2 cellular contexts compared by ENCODE assay signal in the genomic region with DNA sequence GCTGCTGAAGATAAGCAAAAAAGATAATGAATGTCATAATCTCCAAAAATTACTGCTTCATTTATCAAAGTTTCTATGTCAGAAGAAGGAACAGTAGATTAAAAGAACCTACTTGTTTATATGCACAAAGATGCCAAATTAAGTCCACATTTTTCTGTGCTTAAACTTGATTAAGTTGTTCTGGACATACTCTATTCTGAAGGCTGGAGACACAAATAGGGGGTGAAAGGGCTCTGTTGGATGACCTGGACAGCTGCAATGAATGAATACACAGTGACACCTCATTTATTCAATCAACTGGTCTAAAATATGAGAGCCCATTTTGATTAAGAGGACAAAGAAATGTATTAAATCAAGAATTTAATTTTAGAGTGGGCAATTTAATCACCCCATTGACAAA.
TF ChIP-seq lines count a peak whose summit lies in the region.

No MANE protein-coding gene starts in this region.

TF ChIP-seq in SK-N-SH, 30 proteins besides CTCF, POLR2A, EP300 and RAD21 (continued from another document):
- no peak for TF ChIP-seq POLR2AphosphoS5 (IDR thresholded peaks at IDR 0.05; ENCODE audit: low read depth, low read length)
- peak; percentile 43 for TF ChIP-seq TCF12 (IDR thresholded peaks at IDR 0.05)
- no peak for TF ChIP-seq MEF2A (IDR thresholded peaks at IDR 0.05; ENCODE audit: borderline replicate concordance, low read depth)
- TF ChIP-seq, protein P1, sequence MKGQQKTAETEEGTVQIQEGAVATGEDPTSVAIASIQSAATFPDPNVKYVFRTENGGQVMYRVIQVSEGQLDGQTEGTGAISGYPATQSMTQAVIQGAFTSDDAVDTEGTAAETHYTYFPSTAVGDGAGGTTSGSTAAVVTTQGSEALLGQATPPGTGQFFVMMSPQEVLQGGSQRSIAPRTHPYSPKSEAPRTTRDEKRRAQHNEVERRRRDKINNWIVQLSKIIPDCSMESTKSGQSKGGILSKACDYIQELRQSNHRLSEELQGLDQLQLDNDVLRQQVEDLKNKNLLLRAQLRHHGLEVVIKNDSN (IDR thresholded peaks at IDR 0.05; ENCODE audit: borderline replicate concordance, low read depth): no peak
- no peak for TF ChIP-seq GATA2 (CRISPR knock-in tag; IDR thresholded peaks at IDR 0.05)
- no peak for TF ChIP-seq TEAD4 (IDR thresholded peaks at IDR 0.05; ENCODE audit: borderline replicate concordance, insufficient read depth)
- TF ChIP-seq, protein P2, sequence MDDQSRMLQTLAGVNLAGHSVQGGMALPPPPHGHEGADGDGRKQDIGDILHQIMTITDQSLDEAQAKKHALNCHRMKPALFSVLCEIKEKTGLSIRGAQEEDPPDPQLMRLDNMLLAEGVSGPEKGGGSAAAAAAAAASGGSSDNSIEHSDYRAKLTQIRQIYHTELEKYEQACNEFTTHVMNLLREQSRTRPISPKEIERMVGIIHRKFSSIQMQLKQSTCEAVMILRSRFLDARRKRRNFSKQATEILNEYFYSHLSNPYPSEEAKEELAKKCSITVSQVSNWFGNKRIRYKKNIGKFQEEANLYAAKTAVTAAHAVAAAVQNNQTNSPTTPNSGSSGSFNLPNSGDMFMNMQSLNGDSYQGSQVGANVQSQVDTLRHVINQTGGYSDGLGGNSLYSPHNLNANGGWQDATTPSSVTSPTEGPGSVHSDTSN (IDR thresholded peaks at IDR 0.05): 0 out of 2 replicates have a peak, but pooled peaks have one; percentile 11

TF ChIP-seq in SK-N-SH treated with all-trans-retinoic acid at 6 μM for 48 hours, 23 proteins besides CTCF, POLR2A, EP300 and RAD21 (continued from another document):
- TF ChIP-seq, protein P3, sequence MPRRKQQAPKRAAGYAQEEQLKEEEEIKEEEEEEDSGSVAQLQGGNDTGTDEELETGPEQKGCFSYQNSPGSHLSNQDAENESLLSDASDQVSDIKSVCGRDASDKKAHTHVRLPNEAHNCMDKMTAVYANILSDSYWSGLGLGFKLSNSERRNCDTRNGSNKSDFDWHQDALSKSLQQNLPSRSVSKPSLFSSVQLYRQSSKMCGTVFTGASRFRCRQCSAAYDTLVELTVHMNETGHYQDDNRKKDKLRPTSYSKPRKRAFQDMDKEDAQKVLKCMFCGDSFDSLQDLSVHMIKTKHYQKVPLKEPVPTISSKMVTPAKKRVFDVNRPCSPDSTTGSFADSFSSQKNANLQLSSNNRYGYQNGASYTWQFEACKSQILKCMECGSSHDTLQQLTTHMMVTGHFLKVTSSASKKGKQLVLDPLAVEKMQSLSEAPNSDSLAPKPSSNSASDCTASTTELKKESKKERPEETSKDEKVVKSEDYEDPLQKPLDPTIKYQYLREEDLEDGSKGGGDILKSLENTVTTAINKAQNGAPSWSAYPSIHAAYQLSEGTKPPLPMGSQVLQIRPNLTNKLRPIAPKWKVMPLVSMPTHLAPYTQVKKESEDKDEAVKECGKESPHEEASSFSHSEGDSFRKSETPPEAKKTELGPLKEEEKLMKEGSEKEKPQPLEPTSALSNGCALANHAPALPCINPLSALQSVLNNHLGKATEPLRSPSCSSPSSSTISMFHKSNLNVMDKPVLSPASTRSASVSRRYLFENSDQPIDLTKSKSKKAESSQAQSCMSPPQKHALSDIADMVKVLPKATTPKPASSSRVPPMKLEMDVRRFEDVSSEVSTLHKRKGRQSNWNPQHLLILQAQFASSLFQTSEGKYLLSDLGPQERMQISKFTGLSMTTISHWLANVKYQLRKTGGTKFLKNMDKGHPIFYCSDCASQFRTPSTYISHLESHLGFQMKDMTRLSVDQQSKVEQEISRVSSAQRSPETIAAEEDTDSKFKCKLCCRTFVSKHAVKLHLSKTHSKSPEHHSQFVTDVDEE (CRISPR knock-in tag; IDR thresholded peaks at IDR 0.05): peak; percentile 95
- TF ChIP-seq BACH2 (CRISPR knock-in tag; IDR thresholded peaks at IDR 0.05; ENCODE audit: borderline replicate concordance): no peak
- TF ChIP-seq, protein P4, sequence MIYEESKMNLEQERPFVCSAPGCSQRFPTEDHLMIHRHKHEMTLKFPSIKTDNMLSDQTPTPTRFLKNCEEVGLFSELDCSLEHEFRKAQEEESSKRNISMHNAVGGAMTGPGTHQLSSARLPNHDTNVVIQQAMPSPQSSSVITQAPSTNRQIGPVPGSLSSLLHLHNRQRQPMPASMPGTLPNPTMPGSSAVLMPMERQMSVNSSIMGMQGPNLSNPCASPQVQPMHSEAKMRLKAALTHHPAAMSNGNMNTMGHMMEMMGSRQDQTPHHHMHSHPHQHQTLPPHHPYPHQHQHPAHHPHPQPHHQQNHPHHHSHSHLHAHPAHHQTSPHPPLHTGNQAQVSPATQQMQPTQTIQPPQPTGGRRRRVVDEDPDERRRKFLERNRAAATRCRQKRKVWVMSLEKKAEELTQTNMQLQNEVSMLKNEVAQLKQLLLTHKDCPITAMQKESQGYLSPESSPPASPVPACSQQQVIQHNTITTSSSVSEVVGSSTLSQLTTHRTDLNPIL (CRISPR knock-in tag; IDR thresholded peaks at IDR 0.05; ENCODE audit: low read depth): peak; percentile 43; the same call in 1 of the 2 replicates
- TF ChIP-seq OSR1 (CRISPR knock-in tag; IDR thresholded peaks at IDR 0.05): no peak
- TF ChIP-seq, protein P5, sequence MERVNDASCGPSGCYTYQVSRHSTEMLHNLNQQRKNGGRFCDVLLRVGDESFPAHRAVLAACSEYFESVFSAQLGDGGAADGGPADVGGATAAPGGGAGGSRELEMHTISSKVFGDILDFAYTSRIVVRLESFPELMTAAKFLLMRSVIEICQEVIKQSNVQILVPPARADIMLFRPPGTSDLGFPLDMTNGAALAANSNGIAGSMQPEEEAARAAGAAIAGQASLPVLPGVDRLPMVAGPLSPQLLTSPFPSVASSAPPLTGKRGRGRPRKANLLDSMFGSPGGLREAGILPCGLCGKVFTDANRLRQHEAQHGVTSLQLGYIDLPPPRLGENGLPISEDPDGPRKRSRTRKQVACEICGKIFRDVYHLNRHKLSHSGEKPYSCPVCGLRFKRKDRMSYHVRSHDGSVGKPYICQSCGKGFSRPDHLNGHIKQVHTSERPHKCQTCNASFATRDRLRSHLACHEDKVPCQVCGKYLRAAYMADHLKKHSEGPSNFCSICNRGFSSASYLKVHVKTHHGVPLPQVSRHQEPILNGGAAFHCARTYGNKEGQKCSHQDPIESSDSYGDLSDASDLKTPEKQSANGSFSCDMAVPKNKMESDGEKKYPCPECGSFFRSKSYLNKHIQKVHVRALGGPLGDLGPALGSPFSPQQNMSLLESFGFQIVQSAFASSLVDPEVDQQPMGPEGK (CRISPR knock-in tag; IDR thresholded peaks at IDR 0.05; ENCODE audit: borderline replicate concordance): peak; percentile 56; the same call in 1 of the 2 replicates
